Comparison of ENCODE assay signal across 8 cellular contexts in the genomic region with DNA sequence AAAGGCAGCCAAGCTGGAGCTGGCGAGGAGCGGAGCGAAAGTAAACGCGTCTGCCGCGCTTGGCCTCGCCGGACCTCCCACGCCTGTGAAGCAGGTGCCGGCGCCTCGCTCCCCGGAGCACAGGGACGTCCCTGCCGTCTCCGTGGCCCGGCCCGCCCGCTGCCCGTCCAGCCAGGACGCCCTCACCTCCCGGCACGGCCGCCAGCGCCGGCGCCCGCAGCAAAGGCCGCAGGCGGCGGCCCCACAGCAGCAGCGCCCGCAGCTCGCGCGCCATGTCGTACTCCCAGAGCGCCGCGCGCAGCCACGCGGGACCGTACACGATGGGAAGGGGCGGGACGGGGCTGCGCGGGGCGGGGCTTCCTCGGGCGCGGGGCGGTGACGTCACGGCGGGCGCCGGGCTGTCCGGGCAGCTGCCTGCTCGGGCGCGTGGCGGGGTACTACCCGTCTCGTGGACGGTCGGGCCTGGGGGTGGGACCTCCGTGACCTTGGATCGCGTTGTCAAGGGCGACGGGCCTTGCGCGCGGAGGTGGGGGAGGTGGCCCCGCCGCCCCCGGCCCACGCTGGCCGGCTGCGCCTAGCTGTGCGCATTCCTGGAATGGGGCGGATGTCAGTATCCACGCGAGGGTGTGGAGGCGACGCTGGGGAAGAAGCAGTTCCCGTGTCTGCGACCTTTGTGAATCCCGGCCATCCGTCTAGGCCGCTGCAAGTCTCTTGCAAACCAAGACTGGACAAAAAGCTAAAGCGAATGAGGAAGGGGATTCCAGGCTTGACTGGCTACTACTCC. TPM values are rescaled to one million over a fixed set of nuclear protein-coding genes. Genes with fewer than 3 reads are reported as not detected.
DNase-seq lines count a peak whose midpoint lies in the region; ATAC-seq and TF ChIP-seq lines count a peak whose summit lies in the region.

A gene (minus strand): TSS at position 290 of the 784 bp plus-strand sequence. CDS start 16 bp downstream, at position 274.

- H3F3A ChIP-seq in DOHH2 (ENCODE audit: control insufficient read depth, insufficient read depth), result no peaks in the 10 kb centered on the region

- ATAC-seq in GM21825 (IDR thresholded peaks at IDR 0.05; ENCODE audit: unreplicated experiment), result peak; percentile 85

- H3K9me3 ChIP-seq in DOHH2 (ENCODE audit: control insufficient read depth, insufficient read depth, low read length) (no peaks in the 10 kb centered on the region), SJSA1 (replicated peaks) (peaks cover 5% of the 10 kb centered on the region; the same call in 1 of the 2 replicates), neuronal stem cell (replicated peaks in 1 of 2; ENCODE audit: control insufficient read depth in 2 of 2, insufficient read depth in 1 of 2, low read depth in 1 of 2, low read length in 2 of 2) (no peaks in the 10 kb centered on the region)

- peaks cover 4% of the 10 kb centered on the region; the same call in 1 of the 2 replicates for H4K20me1 ChIP-seq in DOHH2 (ENCODE audit: control insufficient read depth, insufficient read depth, low read depth, low read length)

- H2BK120ac ChIP-seq in neuronal stem cell (ENCODE audit: low read depth, low read length), result peak within 1 kb of the TSS; percentile 49

- H2BK5ac ChIP-seq in neuronal stem cell (ENCODE audit: low read length), result peak within 1 kb of the TSS; percentile 80

- peak within 1 kb of the TSS; percentile 97 for H3K18ac ChIP-seq in neuronal stem cell (ENCODE audit: low read length)

- H3K27ac ChIP-seq in DOHH2 (ENCODE audit: low read depth, low read length) (peak within 1 kb of the TSS; percentile 60), SJSA1 (peak within 1 kb of the TSS; percentile 84), neuronal stem cell (replicated peaks; ENCODE audit: low read length) (no peak within 1 kb of the TSS)

- peak within 1 kb of the TSS; percentile 94 for H2AK5ac ChIP-seq in neuronal stem cell (ENCODE audit: low read depth, low read length)

- peak within 1 kb of the TSS; percentile 99 for H3K23ac ChIP-seq in neuronal stem cell (ENCODE audit: low read depth, low read length, poor library complexity)

- peak within 1 kb of the TSS; percentile 98 for H4K8ac ChIP-seq in neuronal stem cell (ENCODE audit: low read depth, low read length)

- peak within 1 kb of the TSS; percentile 99 for H3K14ac ChIP-seq in neuronal stem cell (ENCODE audit: low read length)

- H3K79me2 ChIP-seq in DOHH2 (ENCODE audit: control insufficient read depth, low read length), result peaks cover 59% of the 10 kb centered on the region

- DNase-seq in LHCN-M2 (ENCODE audit: low read depth), result peak; percentile 79
- peak; percentile 69 to 84 for DNase-seq in SJSA1 (ENCODE audit: low read depth in 1 of 2, low spot score in 2 of 2)
- DNase-seq in activated naive CD4-positive, alpha-beta T cell (lab: John Stamatoyannopoulos, UW), result peak; percentile 85 to 92 (median 90)
- peak; percentile 61 for DNase-seq in foreskin melanocyte
- DNase-seq in neuronal stem cell (ENCODE audit: low spot score), result peak; percentile 76
- peak; percentile 62 for DNase-seq in stromal cell of bone marrow (ENCODE audit: low read depth)

- H3K36me3 ChIP-seq in DOHH2 (ENCODE audit: control insufficient read depth, low read length), result peaks cover 41% of the 10 kb centered on the region
- H3K36me3 ChIP-seq in SJSA1, result peaks cover 15% of the 10 kb centered on the region; the same call in 1 of the 2 replicates
- H3K36me3 ChIP-seq in neuronal stem cell (replicated peaks in 1 of 2; ENCODE audit: control insufficient read depth in 2 of 2, insufficient read depth in 2 of 2, low read length in 2 of 2), result peaks cover 8 to 28% of the 10 kb centered on the region in 2 donors

- H2BK12ac ChIP-seq in neuronal stem cell (ENCODE audit: low read length), result no peak within 1 kb of the TSS

- H3K9ac ChIP-seq in neuronal stem cell (ENCODE audit: low read depth, low read length, poor library complexity), result peak within 1 kb of the TSS; percentile 100

- no peaks in the 10 kb centered on the region for H3K27me3 ChIP-seq in DOHH2 (ENCODE audit: control insufficient read depth, low read length)
- no peaks in the 10 kb centered on the region for H3K27me3 ChIP-seq in SJSA1 (replicated peaks)
- no peaks in the 10 kb centered on the region for H3K27me3 ChIP-seq in neuronal stem cell (ENCODE audit: control insufficient read depth in 3 of 3, insufficient read depth in 3 of 3, low read depth in 1 of 3, low read length in 3 of 3)

- H3K4me1 ChIP-seq in DOHH2 (ENCODE audit: control insufficient read depth, low read length) (peaks cover 35% of the 10 kb centered on the region), SJSA1 (replicated peaks) (peaks cover 13% of the 10 kb centered on the region), neuronal stem cell (ENCODE audit: control insufficient read depth in 2 of 2, insufficient read depth in 1 of 2, low read depth in 1 of 2, low read length in 2 of 2) (peaks cover 1 to 4% of the 10 kb centered on the region in 2 donors)

- H3K4me3 ChIP-seq in DOHH2 (ENCODE audit: low read length) (peak within 1 kb of the TSS; percentile 98), SJSA1 (peak within 1 kb of the TSS; percentile 96), neuronal stem cell (ENCODE audit: low read length in 2 of 2) (peak within 1 kb of the TSS; percentile 99 to 100)

- H2BK15ac ChIP-seq in neuronal stem cell (ENCODE audit: low read length), result peak within 1 kb of the TSS; percentile 88

- H3K4ac ChIP-seq in neuronal stem cell (ENCODE audit: low read length), result peak within 1 kb of the TSS; percentile 84

- no peaks in the 10 kb centered on the region for H3K9me2 ChIP-seq in DOHH2 (replicated peaks; ENCODE audit: control insufficient read depth, low read length)

- no peak for TF ChIP-seq CTCF in DOHH2 (IDR thresholded peaks at IDR 0.05; ENCODE audit: low read depth, low read length, poor library complexity, severe bottlenecking)

- H4K91ac ChIP-seq in neuronal stem cell (ENCODE audit: low read depth, low read length, poor library complexity), result no peak within 1 kb of the TSS

- peak within 1 kb of the TSS; percentile 99 for H2AFZ ChIP-seq in neuronal stem cell (ENCODE audit: low read length)

- no CpG with 5 or more reads among the region's 95 CpGs for WGBS in neuronal stem cell (ENCODE audit: extremely low coverage in 2 of 2, insufficient read length in 2 of 2, insufficient replicate concordance in 1 of 2), 2 donors

- H3K4me2 ChIP-seq in DOHH2 (ENCODE audit: low read length) (peak within 1 kb of the TSS; percentile 95), neuronal stem cell (ENCODE audit: insufficient read depth, low read length, poor library complexity, severe bottlenecking) (peak within 1 kb of the TSS; percentile 84)

- H3K79me1 ChIP-seq in neuronal stem cell (ENCODE audit: low read depth, low read length), result peaks cover 11% of the 10 kb centered on the region

RNA-seq across cellular contexts. Expression of the gene that starts here (rescaled TPM):
- total RNA-seq in LHCN-M2 (2014; rRNA removed), result 56.0 and 63.1 TPM in 2 replicates
- polyA plus RNA-seq in LHCN-M2 (2012), result 69.3 TPM
- 50.7 and 54.2 TPM in 2 replicates for total RNA-seq in SJSA1 (2014; rRNA removed; shearing (Covaris generic))
- 156 TPM for polyA plus RNA-seq in neuronal stem cell (2013, experiment 1 of 2)
- polyA plus RNA-seq in neuronal stem cell (2013, experiment 2 of 2), result 144 TPM
